7 cellular contexts compared by ENCODE assay signal in genomic region chr1:27342391-27342777, GRCh38. TPM values are rescaled to one million over a fixed set of nuclear protein-coding genes. Genes with fewer than 3 reads are reported as not detected.
DNase-seq lines count a peak whose midpoint lies in the region; ATAC-seq, FAIRE-seq and TF ChIP-seq lines count a peak whose summit lies in the region.

No MANE protein-coding gene starts in this region.

- no peaks in the 10 kb centered on the region for H3K36me3 ChIP-seq in GM23338 (ENCODE audit: insufficient read depth)
- peaks cover 12% of the 10 kb centered on the region; the same call in 1 of the 2 replicates for H3K36me3 ChIP-seq in RWPE2 (ENCODE audit: low read depth)
- H3K36me3 ChIP-seq in H1 (ENCODE audit: control insufficient read depth in 2 of 4, insufficient read depth in 4 of 4, low read length in 3 of 4) = 0 out of 8 replicates have a peak, but pooled peaks cover 0 to 3% (median 0%) of the 10 kb centered on the region in 4 experiments
- H3K36me3 ChIP-seq in spleen = peaks cover 0 to 40% (median 20%) of the 10 kb centered on the region in 6 donors

- no peak overlapping the region for H3K56ac ChIP-seq in H1 (replicated peaks; ENCODE audit: insufficient read length, low read depth, low read length)

- POLR2A ChIA-PET in H1 (lab: Charles Lee; ENCODE audit: partially characterized antibody) = interaction anchor here (0.9 to 4.8 kb wide), 11 partner anchors 8 to 55 kb away, joined by 3 to 50 read pairs (median 6); partner anchors contain the start of gene TMEM222

- no peaks in the 10 kb centered on the region for H4K20me1 ChIP-seq in GM23338 (replicated peaks; ENCODE audit: insufficient read depth)
- H4K20me1 ChIP-seq in H1 (replicated peaks in 1 of 2; ENCODE audit: control insufficient read depth in 1 of 2, insufficient read depth in 2 of 2, low read length in 2 of 2) = peaks cover 2 to 9% of the 10 kb centered on the region in 2 experiments

- H3K14ac ChIP-seq in H1 (ENCODE audit: insufficient read length) = no peak overlapping the region

- no peak for TF ChIP-seq CTCF in GM23338 (conservative IDR thresholded peaks at IDR 0.05; ENCODE audit: low read depth in 2 of 2)
- no peak for TF ChIP-seq CTCF in RWPE2 (IDR thresholded peaks at IDR 0.05; ENCODE audit: poor library complexity, severe bottlenecking)
- no peak for TF ChIP-seq CTCF in H1 (IDR thresholded peaks at IDR 0.05; ENCODE audit: control extremely low read depth in 1 of 3, insufficient read depth in 1 of 3, low read depth in 1 of 3, low read length in 3 of 3)
- no peak for TF ChIP-seq CTCF in spleen (IDR thresholded peaks at IDR 0.05 in 8 of 11, conservative IDR thresholded peaks at IDR 0.05 in 3 of 11)

- DNase-seq in GM23338 (ENCODE audit: low spot score) (no peak), RWPE2 (ENCODE audit: low spot score) (no peak), H1 (ENCODE audit: low read depth in 1 of 2, low spot score in 2 of 2) (no peak), spleen (peak; percentile 82)

- H3K4me3 ChIP-seq in GM23338 (peak overlapping the region; percentile 55), RWPE2 (ENCODE audit: severe bottlenecking) (peak overlapping the region; percentile 37), H1 (ENCODE audit: extremely low read depth in 1 of 4, insufficient read depth in 2 of 4, low read depth in 3 of 4, low read length in 4 of 4) (peak overlapping the region; percentile 16 to 64 (median 44); a peak in 6 of 8 replicates), spleen (peak overlapping the region; percentile 39 to 87 (median 59))

- peak overlapping the region; percentile 48 for H4K91ac ChIP-seq in H1 (replicated peaks; ENCODE audit: insufficient read length, low read length)

- no peak for TF ChIP-seq RAD21 in H1 (IDR thresholded peaks at IDR 0.05 in 1 of 2, conservative IDR thresholded peaks at IDR 0.05 in 1 of 2; ENCODE audit: low read depth in 2 of 2, low read length in 2 of 2)

- peak overlapping the region; percentile 76 for H3K4me3 Mint-ChIP-seq in GM23338

- H2BK12ac ChIP-seq in H1 (ENCODE audit: low read depth, low read length) = peak overlapping the region; percentile 92; the same call in 1 of the 2 replicates

- H2BK5ac ChIP-seq in H1 (ENCODE audit: low read depth, low read length) = peak overlapping the region; percentile 76; the same call in 1 of the 2 replicates

- H4K5ac ChIP-seq in H1 (ENCODE audit: insufficient read length, low read depth, low read length) = peak overlapping the region; percentile 93

- intact Hi-C loops in spleen (cut with DNase I; ENCODE audit: low total_unique reads) = no loop called here

- H2BK120ac ChIP-seq in H1 (replicated peaks; ENCODE audit: low read depth, low read length) = peak overlapping the region; percentile 51

- H3K79me1 ChIP-seq in H1 (ENCODE audit: low read depth, low read length) = no peaks in the 10 kb centered on the region

- no peak for TF ChIP-seq POLR2A in H1 (IDR thresholded peaks at IDR 0.05; ENCODE audit: control extremely low read depth in 1 of 2, low read depth in 2 of 2, low read length in 2 of 2)
- TF ChIP-seq POLR2A in spleen (IDR thresholded peaks at IDR 0.05) = no peak

- peaks cover 14% of the 10 kb centered on the region for H3K27me3 Mint-ChIP-seq in GM23338 (ENCODE audit: insufficient read depth, low read depth, poor library complexity)

- H2BK15ac ChIP-seq in H1 (ENCODE audit: low read length) = peak overlapping the region; percentile 99

- no peak; the same call in 2 of the 3 replicates for ATAC-seq in GM23338
- ATAC-seq in RWPE2 (ENCODE audit: low read depth) = no peak; the same call in 1 of the 3 replicates
- no peak for ATAC-seq in GM18873 (IDR thresholded peaks at IDR 0.05; ENCODE audit: low FRiP score, unreplicated experiment)
- no peak for ATAC-seq in GM18517 (IDR thresholded peaks at IDR 0.05; ENCODE audit: unreplicated experiment)
- no peak for ATAC-seq in HG03139 (IDR thresholded peaks at IDR 0.05; ENCODE audit: unreplicated experiment)

- H3K27me3 ChIP-seq in GM23338 (ENCODE audit: insufficient read depth) = no peaks in the 10 kb centered on the region
- no peaks in the 10 kb centered on the region for H3K27me3 ChIP-seq in RWPE2 (ENCODE audit: insufficient read depth, poor library complexity, severe bottlenecking)
- H3K27me3 ChIP-seq in H1 (replicated peaks in 1 of 4; ENCODE audit: control insufficient read depth in 3 of 4, extremely low read depth in 1 of 4, insufficient read depth in 3 of 4, low read length in 3 of 4) = peaks cover 0 to 2% (median 0%) of the 10 kb centered on the region in 4 experiments; a peak in 1 of 7 replicates
- no peaks in the 10 kb centered on the region for H3K27me3 ChIP-seq in spleen (replicated peaks in 1 of 7)

- H3K27ac ChIP-seq in GM23338 (ENCODE audit: low read depth) (no peak overlapping the region), RWPE2 (ENCODE audit: poor library complexity, severe bottlenecking) (peak overlapping the region; percentile 92), H1 (ENCODE audit: low read depth, low read length) (no peak overlapping the region), spleen (peak overlapping the region; percentile 88 to 98 (median 94))

- H3K9me3 Mint-ChIP-seq in GM23338 = no peaks in the 10 kb centered on the region; the same call in 2 of the 3 replicates

- peak overlapping the region; percentile 91 for H3K4ac ChIP-seq in H1 (replicated peaks; ENCODE audit: insufficient read length, low read depth, low read length)

- H3K79me2 ChIP-seq in GM23338 (replicated peaks; ENCODE audit: insufficient read depth) = no peaks in the 10 kb centered on the region
- H3K79me2 ChIP-seq in H1 (ENCODE audit: control insufficient read depth in 1 of 2, insufficient read depth in 2 of 2, low read length in 2 of 2) = no peaks in the 10 kb centered on the region; a peak in 1 of 4 replicates

- no peak for TF ChIP-seq EP300 in H1 (IDR thresholded peaks at IDR 0.05; ENCODE audit: borderline replicate concordance in 1 of 2, low read depth in 2 of 2, low read length in 2 of 2)

- H3K4me1 ChIP-seq in GM23338 (ENCODE audit: insufficient read depth) (peaks cover 17% of the 10 kb centered on the region; the same call in 1 of the 2 replicates), RWPE2 (ENCODE audit: insufficient read depth, poor library complexity, severe bottlenecking) (peaks cover 25% of the 10 kb centered on the region), H1 (replicated peaks in 1 of 4; ENCODE audit: control insufficient read depth in 3 of 4, insufficient read depth in 4 of 4, low read length in 3 of 4) (peaks cover 0 to 25% (median 20%) of the 10 kb centered on the region in 4 experiments; a peak in 6 of 7 replicates), spleen (peaks cover 7 to 88% (median 44%) of the 10 kb centered on the region in 6 donors)

- CTCF ChIA-PET in H1 (lab: Charles Lee; ENCODE audit: partially characterized antibody) = interaction anchor here (0.6 to 17.0 kb wide), 15 partner anchors 8 to 299 kb away, joined by 3 to 321 read pairs (median 5); no protein-coding TSS in a partner anchor

- WGBS in H1 (ENCODE audit: extremely low coverage in 1 of 2, insufficient coverage in 1 of 2, insufficient read length in 1 of 2, insufficient replicate concordance in 2 of 2, low coverage in 1 of 2, low lambda C conversion rate in 2 of 2, missing lambda C conversion rate in 1 of 2), 2 experiments = 86% methylated on average over 8 of the region's 8 CpGs; no CpG with 5 or more reads in 1 of the 2 experiments
- 22 to 39% (median 34%) methylated on average over 6 to 8 of the region's 8 CpGs for WGBS in spleen, 5 donors

- H3K9me3 ChIP-seq in RWPE2 (ENCODE audit: severe bottlenecking) = no peaks in the 10 kb centered on the region
- H3K9me3 ChIP-seq in H1 (ENCODE audit: insufficient read depth in 2 of 2, low read depth in 1 of 2, low read length in 1 of 2) = no peaks in the 10 kb centered on the region
- H3K9me3 ChIP-seq in spleen = no peaks in the 10 kb centered on the region

- peaks cover 6% of the 10 kb centered on the region; the same call in 1 of the 2 replicates for H3K23me2 ChIP-seq in H1 (ENCODE audit: low read depth, low read length)

- H3K36me3 Mint-ChIP-seq in GM23338 (ENCODE audit: low read depth) = peaks cover 9% of the 10 kb centered on the region

- H3K23ac ChIP-seq in H1 (ENCODE audit: insufficient read length) = no peak overlapping the region

- no peak for FAIRE-seq in H1 (lab: Jason Lieb, UNC)

- H2BK20ac ChIP-seq in H1 (ENCODE audit: low read length) = peak overlapping the region; percentile 83

- peak overlapping the region; percentile 31; the same call in 1 of the 2 replicates for H4K8ac ChIP-seq in H1 (ENCODE audit: extremely low read depth, insufficient read depth, low read length)

- peak overlapping the region in 1 of 4 experiments; percentile 13; a peak in 3 of 7 replicates for H3K9ac ChIP-seq in H1 (replicated peaks in 1 of 4; ENCODE audit: extremely low read depth in 1 of 4, low read depth in 3 of 4, low read length in 3 of 4)

- H2AFZ ChIP-seq in GM23338 (no peak overlapping the region), H1 (ENCODE audit: low read length) (no peak overlapping the region)

- H3K4me1 Mint-ChIP-seq in GM23338 = peaks cover 36% of the 10 kb centered on the region

- H2AK5ac ChIP-seq in H1 (ENCODE audit: low read depth, low read length) = peak overlapping the region; percentile 57

- H3K4me2 ChIP-seq in GM23338 = peak overlapping the region; percentile 83
- peak overlapping the region; percentile 78 to 94 for H3K4me2 ChIP-seq in H1 (ENCODE audit: insufficient read depth in 1 of 2, low read depth in 2 of 2, low read length in 2 of 2)

- H3K9me2 ChIP-seq in GM23338 (ENCODE audit: insufficient read depth) = no peaks in the 10 kb centered on the region

- H3F3A ChIP-seq in GM23338 (replicated peaks; ENCODE audit: low read depth) = peaks cover 5% of the 10 kb centered on the region; the same call in 1 of the 2 replicates

- H3K27ac Mint-ChIP-seq in GM23338 = no peak overlapping the region

- H3K18ac ChIP-seq in H1 (ENCODE audit: extremely low read depth, low read length) = peak overlapping the region; percentile 96

RNA-seq across cellular contexts. Expression of gene SYTL1, which starts 0.6 kb away (rescaled TPM):
- 4.9 and 5.4 TPM in 2 replicates for total RNA-seq in GM23338 (2014; rRNA removed; shearing (Covaris generic))
- polyA plus RNA-seq in GM23338 (2016; fragmentation: Nextera tagmentation; extraction: Ambion mirVana) (12.0 and 12.3 TPM in 2 replicates), H1 (2011; rRNA removed) (19.5 and 33.8 TPM in 2 replicates), spleen (100 to 1,000 TPM; 111 to 208 (median 159) TPM)
- total RNA-seq in H1 (2021; fragmentation: NEBNext Ultra II Directional; extraction: Animal tissue kit (Norgen Biotek cat#: 25700)) = 6.4 and 8.8 TPM in 2 replicates
- polyA plus RNA-seq in H1 (2011; cell fraction: cytosol; rRNA removed) = 14.6 TPM
- 63.0 TPM for polyA plus RNA-seq in H1 (2011; cell fraction: nucleus; rRNA removed)
- polyA plus RNA-seq in H1 (2012, experiment 1 of 2) = 4.0 to 13.1 TPM (median 10.8 TPM) in 4 replicates
- 6.3 TPM for polyA plus RNA-seq in H1 (2012, experiment 2 of 2)
- 8.5 TPM for polyA plus RNA-seq in H1 (2013, experiment 1 of 2)
- polyA plus RNA-seq in H1 (2013, experiment 2 of 2) = 8.4 TPM
- polyA minus RNA-seq in H1 (2011; rRNA and poly(A)+ RNA removed) = 2.9 and 5.0 TPM in 2 replicates
- polyA minus RNA-seq in H1 (2011; cell fraction: cytosol; rRNA and poly(A)+ RNA removed) = 5.7 TPM
- polyA minus RNA-seq in H1 (2011; cell fraction: nucleus; rRNA and poly(A)+ RNA removed) = 13.1 TPM
- total RNA-seq in spleen = 10 to 100 TPM; 54.9 to 97.0 (median 63.2) TPM

RNA-seq across cellular contexts. Expression of gene TMEM222, which starts 20.4 kb away (rescaled TPM):
- 22.6 and 27.0 TPM in 2 replicates for total RNA-seq in GM23338 (2014; rRNA removed; shearing (Covaris generic))
- polyA plus RNA-seq in GM23338 (2016; fragmentation: Nextera tagmentation; extraction: Ambion mirVana) = 17.7 and 17.8 TPM in 2 replicates
- total RNA-seq in H1 (2021; fragmentation: NEBNext Ultra II Directional; extraction: Animal tissue kit (Norgen Biotek cat#: 25700)) = 25.1 and 27.0 TPM in 2 replicates
- 51.8 and 66.9 TPM in 2 replicates for polyA plus RNA-seq in H1 (2011; rRNA removed)
- 43.2 TPM for polyA plus RNA-seq in H1 (2011; cell fraction: cytosol; rRNA removed)
- 65.9 TPM for polyA plus RNA-seq in H1 (2011; cell fraction: nucleus; rRNA removed)
- 20.3 to 36.3 TPM (median 33.4 TPM) in 4 replicates for polyA plus RNA-seq in H1 (2012, experiment 1 of 2)
- polyA plus RNA-seq in H1 (2012, experiment 2 of 2) = 36.8 TPM
- polyA plus RNA-seq in H1 (2013, experiment 1 of 2) = 28.6 TPM
- polyA plus RNA-seq in H1 (2013, experiment 2 of 2) = 31.1 TPM
- polyA minus RNA-seq in H1 (2011; rRNA and poly(A)+ RNA removed) = 28.8 and 31.6 TPM in 2 replicates
- polyA minus RNA-seq in H1 (2011; cell fraction: cytosol; rRNA and poly(A)+ RNA removed) = 17.0 TPM
- 33.2 TPM for polyA minus RNA-seq in H1 (2011; cell fraction: nucleus; rRNA and poly(A)+ RNA removed)
- 10 to 100 TPM; 25.4 to 33.2 (median 31.6) TPM for total RNA-seq in spleen
- 10 to 100 TPM; 31.4 to 38.9 (median 34.1) TPM for polyA plus RNA-seq in spleen

RNA-seq across cellular contexts. Expression of gene MAP3K6, which starts 24.4 kb away (rescaled TPM):
- 10.6 and 14.9 TPM in 2 replicates for total RNA-seq in GM23338 (2014; rRNA removed; shearing (Covaris generic))
- polyA plus RNA-seq in GM23338 (2016; fragmentation: Nextera tagmentation; extraction: Ambion mirVana) = 7.4 and 8.2 TPM in 2 replicates
- total RNA-seq in H1 (2021; fragmentation: NEBNext Ultra II Directional; extraction: Animal tissue kit (Norgen Biotek cat#: 25700)) = 7.6 and 11.2 TPM in 2 replicates
- polyA plus RNA-seq in H1 (2011; rRNA removed) = 7.4 and 10.3 TPM in 2 replicates
- 6.7 TPM for polyA plus RNA-seq in H1 (2011; cell fraction: cytosol; rRNA removed)
- 40.8 TPM for polyA plus RNA-seq in H1 (2011; cell fraction: nucleus; rRNA removed)
- polyA plus RNA-seq in H1 (2012, experiment 1 of 2) = 8.5 to 12.5 TPM (median 9.7 TPM) in 4 replicates
- polyA plus RNA-seq in H1 (2012, experiment 2 of 2) = 9.5 TPM
- 10.9 TPM for polyA plus RNA-seq in H1 (2013, experiment 1 of 2)
- polyA plus RNA-seq in H1 (2013, experiment 2 of 2) = 10.7 TPM
- 4.6 and 5.6 TPM in 2 replicates for polyA minus RNA-seq in H1 (2011; rRNA and poly(A)+ RNA removed)
- 2.6 TPM for polyA minus RNA-seq in H1 (2011; cell fraction: cytosol; rRNA and poly(A)+ RNA removed)
- 11.6 TPM for polyA minus RNA-seq in H1 (2011; cell fraction: nucleus; rRNA and poly(A)+ RNA removed)
- 10 to 100 TPM; 20.4 to 55.0 (median 38.0) TPM for total RNA-seq in spleen
- 10 to 100 TPM; 20.3 to 31.7 (median 29.6) TPM for polyA plus RNA-seq in spleen

RNA-seq across cellular contexts. Expression of gene FCN3, which starts 32.2 kb away (rescaled TPM):
- total RNA-seq in GM23338 (2014; rRNA removed; shearing (Covaris generic)) = 0.49 TPM in 1 of 2 replicates, not detected in the other
- polyA plus RNA-seq in GM23338 (2016; fragmentation: Nextera tagmentation; extraction: Ambion mirVana) = 0.66 TPM in 1 of 2 replicates, not detected in the other
- total RNA-seq in H1 (2021; fragmentation: NEBNext Ultra II Directional; extraction: Animal tissue kit (Norgen Biotek cat#: 25700)) = 0.30 TPM in 1 of 2 replicates, not detected in the other
- 0.35 and 0.57 TPM in 2 replicates for polyA plus RNA-seq in H1 (2011; rRNA removed)
- polyA plus RNA-seq in H1 (2011; cell fraction: cytosol; rRNA removed) = 0.32 TPM
- 0.90 TPM for polyA plus RNA-seq in H1 (2011; cell fraction: nucleus; rRNA removed)
- 0.28 to 0.78 TPM (median 0.40 TPM) in 3 of 4 replicates, not detected in the other for polyA plus RNA-seq in H1 (2012, experiment 1 of 2)
- polyA plus RNA-seq in H1 (2012, experiment 2 of 2) = not detected
- 0.47 TPM for polyA plus RNA-seq in H1 (2013, experiment 1 of 2)
- polyA plus RNA-seq in H1 (2013, experiment 2 of 2) = 0.28 TPM
- polyA minus RNA-seq in H1 (2011; rRNA and poly(A)+ RNA removed) = not detected in 2 replicates
- polyA minus RNA-seq in H1 (2011; cell fraction: cytosol; rRNA and poly(A)+ RNA removed) = not detected
- polyA minus RNA-seq in H1 (2011; cell fraction: nucleus; rRNA and poly(A)+ RNA removed) = not detected
- 10 to 100 TPM in 3 of 7 donors, 1 to 10 TPM in 4; 4.4 to 21.7 (median 7.7) TPM for total RNA-seq in spleen
- polyA plus RNA-seq in spleen = 10 to 100 TPM in 2 of 3 donors, 1 to 10 TPM in 1; 3.7 to 14.4 (median 11.7) TPM

RNA-seq across cellular contexts. Expression of gene CD164L2, which starts 40.7 kb away (rescaled TPM):
- total RNA-seq in GM23338 (2014; rRNA removed; shearing (Covaris generic)) = 1.2 and 2.8 TPM in 2 replicates
- 2.0 and 2.4 TPM in 2 replicates for polyA plus RNA-seq in GM23338 (2016; fragmentation: Nextera tagmentation; extraction: Ambion mirVana)
- total RNA-seq in H1 (2021; fragmentation: NEBNext Ultra II Directional; extraction: Animal tissue kit (Norgen Biotek cat#: 25700)) = 3.3 and 3.8 TPM in 2 replicates
- 3.3 and 5.5 TPM in 2 replicates for polyA plus RNA-seq in H1 (2011; rRNA removed)
- 6.5 TPM for polyA plus RNA-seq in H1 (2011; cell fraction: cytosol; rRNA removed)
- 26.5 TPM for polyA plus RNA-seq in H1 (2011; cell fraction: nucleus; rRNA removed)
- polyA plus RNA-seq in H1 (2012, experiment 1 of 2) = 3.0 to 4.1 TPM (median 3.4 TPM) in 4 replicates
- polyA plus RNA-seq in H1 (2012, experiment 2 of 2) = 2.5 TPM
- polyA plus RNA-seq in H1 (2013, experiment 1 of 2) = 1.9 TPM
- polyA plus RNA-seq in H1 (2013, experiment 2 of 2) = 1.7 TPM
- 0.63 and 1.5 TPM in 2 replicates for polyA minus RNA-seq in H1 (2011; rRNA and poly(A)+ RNA removed)
- not detected for polyA minus RNA-seq in H1 (2011; cell fraction: cytosol; rRNA and poly(A)+ RNA removed)
- 3.1 TPM for polyA minus RNA-seq in H1 (2011; cell fraction: nucleus; rRNA and poly(A)+ RNA removed)
- total RNA-seq in spleen = not detected
- under 1 TPM in 1 of 3 donors, not detected in 2; 0.06 TPM for polyA plus RNA-seq in spleen

Comparison
In these comparisons a context has a peak if more than half of its experiments do, and no peak if none do; other contexts are left out.
1. H3K27ac ChIP-seq: peak in RWPE2 (single experiment) and spleen (8 of 8); none in GM23338 (single experiment) and H1 (single experiment).
2. Peak in every context shown above with its lines, with median percentiles within 50 percentile points of each other: H3K4me3 ChIP-seq.